Comparison of ENCODE assay signal across 8 cellular contexts in genomic region chr19:7500811-7501450, GRCh38. TPM values are rescaled to one million over a fixed set of nuclear protein-coding genes. Genes with fewer than 3 reads are reported as not detected.
DNase-seq lines count a peak whose midpoint lies in the region; ATAC-seq, FAIRE-seq and TF ChIP-seq lines count a peak whose summit lies in the region.

No MANE protein-coding gene starts in this region.

- peak overlapping the region; percentile 59 to 78; a peak in 5 of 6 replicates for H3K27ac ChIP-seq in A549
- no peak overlapping the region for H3K27ac ChIP-seq in sigmoid colon

- FAIRE-seq in A549 (lab: Jason Lieb, UNC), result no peak

- H3K36me3 ChIP-seq in sigmoid colon, result no peaks in the 10 kb centered on the region

- H3K36me3 Mint-ChIP-seq in activated naive CD8-positive, alpha-beta T cell treated with anti-CD3 and anti-CD28 coated beads, Interleukin-2, amount 50 U/mL, for 24 hours (ENCODE audit: low read depth), result no peaks in the 10 kb centered on the region

- peaks cover 10% of the 10 kb centered on the region for H3K4me1 Mint-ChIP-seq in activated naive CD8-positive, alpha-beta T cell treated with anti-CD3 and anti-CD28 coated beads, Interleukin-2, amount 50 U/mL, for 24 hours

- peaks cover 5 to 60% (median 43%) of the 10 kb centered on the region in 3 donors for H3K27me3 ChIP-seq in sigmoid colon

- peaks cover 56% of the 10 kb centered on the region for H3K27me3 Mint-ChIP-seq in activated naive CD8-positive, alpha-beta T cell treated with anti-CD3 and anti-CD28 coated beads, Interleukin-2, amount 50 U/mL, for 24 hours

- TF ChIP-seq CTCF in A549 (IDR thresholded peaks at IDR 0.05) (no peak), sigmoid colon (IDR thresholded peaks at IDR 0.05) (no peak)

- ATAC-seq in A549 (peak; percentile 62 to 75), GM19455 (IDR thresholded peaks at IDR 0.05; ENCODE audit: unreplicated experiment) (no peak)
- peak; percentile 35 for ATAC-seq in activated naive CD8-positive, alpha-beta T cell treated with anti-CD3 and anti-CD28 coated beads, Interleukin-2, amount 50 U/mL, for 24 hours

- POLR2A ChIA-PET in A549 (lab: Yijun Ruan, JAX), result interaction anchor here (1.0 kb wide), 1 partner anchor 108 kb away, joined by 3 read pairs; no protein-coding TSS in a partner anchor

- H3K27ac Mint-ChIP-seq in activated naive CD8-positive, alpha-beta T cell treated with anti-CD3 and anti-CD28 coated beads, Interleukin-2, amount 50 U/mL, for 24 hours, result no peak overlapping the region

- no peaks in the 10 kb centered on the region for H3K9me3 Mint-ChIP-seq in activated naive CD8-positive, alpha-beta T cell treated with anti-CD3 and anti-CD28 coated beads, Interleukin-2, amount 50 U/mL, for 24 hours

- CTCF ChIA-PET in A549 (lab: Yijun Ruan, JAX), result interaction anchor here (0.7 kb wide), 1 partner anchor 25 kb away, joined by 4 read pairs; no protein-coding TSS in a partner anchor

- peak overlapping the region; percentile 81 for H3K4me2 ChIP-seq in A549

- peaks cover 6% of the 10 kb centered on the region; the same call in 2 of the 3 replicates for H3K4me1 ChIP-seq in A549
- H3K4me1 ChIP-seq in sigmoid colon, result peaks cover 0 to 19% (median 17%) of the 10 kb centered on the region in 4 donors

- H3K4me3 ChIP-seq in A549, result peak overlapping the region; percentile 41
- peak overlapping the region in 3 of 4 donors; percentile 30 to 53 (median 46) for H3K4me3 ChIP-seq in sigmoid colon

- no peak for TF ChIP-seq RAD21 in A549 (conservative IDR thresholded peaks at IDR 0.05 in 1 of 2, IDR thresholded peaks at IDR 0.05 in 1 of 2)

- DNase-seq in A549 (ENCODE audit: low read depth in 1 of 2, low spot score in 1 of 2), result peak; percentile 65 to 89
- DNase-seq in HK-2 (ENCODE audit: unreplicated experiment), result peak; percentile 67
- peak; percentile 29 for DNase-seq in NOMO-1 treated with dmso at 0.1 percent for 144 hours (lab: John Stamatoyannopoulos, UW; ENCODE audit: unreplicated experiment)
- peak; percentile 64 for DNase-seq in activated naive CD8-positive, alpha-beta T cell treated with anti-CD3 and anti-CD28 coated beads, Interleukin-2, amount 50 U/mL, for 24 hours
- DNase-seq in hippocampal formation (lab: John Stamatoyannopoulos, UW), result peak; percentile 75 to 78
- DNase-seq in sigmoid colon, result no peak
- no peak for DNase-seq in OCI-M2 (lab: John Stamatoyannopoulos, UW; ENCODE audit: unreplicated experiment)

- WGBS in A549 (ENCODE audit: missing lambda C conversion rate), result 47% methylated on average over 7 of the region's 93 CpGs
- 3% methylated on average over 93 of the region's 93 CpGs for WGBS in sigmoid colon, 2 donors

- TF ChIP-seq POLR2A in A549 (IDR thresholded peaks at IDR 0.05; ENCODE audit: low read length) (peak; percentile 79), sigmoid colon (IDR thresholded peaks at IDR 0.05) (no peak)

- TF ChIP-seq EP300 in A549 (IDR thresholded peaks at IDR 0.05), result no peak
- TF ChIP-seq EP300 in sigmoid colon (IDR thresholded peaks at IDR 0.05), result no peak

- peak overlapping the region; percentile 40 for H3K4me3 Mint-ChIP-seq in activated naive CD8-positive, alpha-beta T cell treated with anti-CD3 and anti-CD28 coated beads, Interleukin-2, amount 50 U/mL, for 24 hours

- no peaks in the 10 kb centered on the region for H3K9me3 ChIP-seq in A549
- no peaks in the 10 kb centered on the region for H3K9me3 ChIP-seq in sigmoid colon

- intact Hi-C loops in sigmoid colon (cut with DNase I), result no loop called here

TF ChIP-seq in A549, 52 proteins besides CTCF, POLR2A, EP300 and RAD21 (continues in another document):
- TF ChIP-seq RNF2 (IDR thresholded peaks at IDR 0.05; ENCODE audit: borderline replicate concordance, low read depth), result peak; percentile 65; the same call in 1 of the 2 replicates
- TF ChIP-seq JUN (IDR thresholded peaks at IDR 0.05), result 0 out of 5 replicates have a peak, but pooled peaks of 1 of the 2 experiments have one; percentile 23
- TF ChIP-seq, protein P1, sequence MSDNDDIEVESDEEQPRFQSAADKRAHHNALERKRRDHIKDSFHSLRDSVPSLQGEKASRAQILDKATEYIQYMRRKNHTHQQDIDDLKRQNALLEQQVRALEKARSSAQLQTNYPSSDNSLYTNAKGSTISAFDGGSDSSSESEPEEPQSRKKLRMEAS (IDR thresholded peaks at IDR 0.05), result peak; percentile 98
- TF ChIP-seq, protein P2, sequence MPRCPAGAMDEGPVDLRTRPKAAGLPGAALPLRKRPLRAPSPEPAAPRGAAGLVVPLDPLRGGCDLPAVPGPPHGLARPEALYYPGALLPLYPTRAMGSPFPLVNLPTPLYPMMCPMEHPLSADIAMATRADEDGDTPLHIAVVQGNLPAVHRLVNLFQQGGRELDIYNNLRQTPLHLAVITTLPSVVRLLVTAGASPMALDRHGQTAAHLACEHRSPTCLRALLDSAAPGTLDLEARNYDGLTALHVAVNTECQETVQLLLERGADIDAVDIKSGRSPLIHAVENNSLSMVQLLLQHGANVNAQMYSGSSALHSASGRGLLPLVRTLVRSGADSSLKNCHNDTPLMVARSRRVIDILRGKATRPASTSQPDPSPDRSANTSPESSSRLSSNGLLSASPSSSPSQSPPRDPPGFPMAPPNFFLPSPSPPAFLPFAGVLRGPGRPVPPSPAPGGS (IDR thresholded peaks at IDR 0.05), result no peak
- no peak for TF ChIP-seq JUNB (IDR thresholded peaks at IDR 0.05)
- TF ChIP-seq HOXB5 (CRISPR knock-in tag; IDR thresholded peaks at IDR 0.05), result peak; percentile 49; the same call in 1 of the 2 replicates
- peak; percentile 84 for TF ChIP-seq HOXB13 (CRISPR knock-in tag; IDR thresholded peaks at IDR 0.05; ENCODE audit: low read depth)
- TF ChIP-seq E2F6 (IDR thresholded peaks at IDR 0.05; ENCODE audit: borderline replicate concordance, low read depth), result peak; percentile 97
- TF ChIP-seq NR3C1 (IDR thresholded peaks at IDR 0.05), result no peak
- TF ChIP-seq ESRRA (IDR thresholded peaks at IDR 0.05; ENCODE audit: borderline replicate concordance, low read length), result no peak
- 0 out of 2 replicates have a peak, but pooled peaks have one; percentile 41 for TF ChIP-seq EHF (CRISPR knock-in tag; IDR thresholded peaks at IDR 0.05)
- no peak for TF ChIP-seq FOSL2 (IDR thresholded peaks at IDR 0.05)
- no peak for TF ChIP-seq FOSL2 (CRISPR knock-in tag; IDR thresholded peaks at IDR 0.05)
- 0 out of 2 replicates have a peak, but pooled peaks have one; percentile 50 for TF ChIP-seq TP53 (CRISPR knock-in tag; IDR thresholded peaks at IDR 0.05)
- no peak for TF ChIP-seq FOSB (CRISPR knock-in tag; IDR thresholded peaks at IDR 0.05)

RNA-seq across cellular contexts. Expression of gene PEX11G, which starts 12.1 kb away (rescaled TPM):
- 1.3 and 1.5 TPM in 2 replicates for polyA plus RNA-seq in A549 (2011; rRNA removed)
- polyA plus RNA-seq in A549 (2012; cell fraction: cytosol; rRNA removed), result 2.1 and 3.5 TPM in 2 replicates
- polyA plus RNA-seq in A549 (2012; cell fraction: nucleus; rRNA removed), result 3.7 and 5.0 TPM in 2 replicates
- 1.8 to 2.9 TPM (median 1.9 TPM) in 3 replicates for polyA plus RNA-seq in A549 (2017; fragmentation: RNase III; extraction: RNeasy Plus Mini Kit Qiagen cat#74134 plus additional on column Dnase treatment)
- polyA minus RNA-seq in A549 (2011; rRNA and poly(A)+ RNA removed), result 0.62 and 1.5 TPM in 2 replicates
- 1 to 10 TPM in 3 of 4 donors, not detected in 1; 2.3 to 4.8 (median 3.6) TPM for total RNA-seq in sigmoid colon
- 10 to 100 TPM in 1 of 3 donors, 1 to 10 TPM in 2; 5.4 to 12.3 (median 6.6) TPM for polyA plus RNA-seq in sigmoid colon

RNA-seq across cellular contexts. Expression of gene ZNF358, which starts 15.0 kb away (rescaled TPM):
- polyA plus RNA-seq in A549 (2011; rRNA removed) (9.5 and 9.9 TPM in 2 replicates), A549 (2017; fragmentation: RNase III; extraction: RNeasy Plus Mini Kit Qiagen cat#74134 plus additional on column Dnase treatment) (10.7 to 15.4 TPM (median 14.0 TPM) in 3 replicates), sigmoid colon (10 to 100 TPM; 29.3 to 52.9 (median 31.9) TPM)
- polyA plus RNA-seq in A549 (2012; cell fraction: cytosol; rRNA removed), result 11.7 and 14.4 TPM in 2 replicates
- 13.4 and 14.1 TPM in 2 replicates for polyA plus RNA-seq in A549 (2012; cell fraction: nucleus; rRNA removed)
- 10.7 and 14.3 TPM in 2 replicates for polyA minus RNA-seq in A549 (2011; rRNA and poly(A)+ RNA removed)
- total RNA-seq in sigmoid colon, result 100 to 1,000 TPM in 1 of 4 donors, 10 to 100 TPM in 3; 64.5 to 120 (median 69.6) TPM

RNA-seq across cellular contexts. Expression of gene MCOLN1, which starts 21.5 kb away (rescaled TPM):
- polyA plus RNA-seq in A549 (2011; rRNA removed) (13.1 and 13.5 TPM in 2 replicates), A549 (2017; fragmentation: RNase III; extraction: RNeasy Plus Mini Kit Qiagen cat#74134 plus additional on column Dnase treatment) (8.4 to 13.4 TPM (median 12.6 TPM) in 3 replicates), sigmoid colon (10 to 100 TPM; 16.0 to 23.7 (median 16.8) TPM)
- 25.7 and 30.5 TPM in 2 replicates for polyA plus RNA-seq in A549 (2012; cell fraction: cytosol; rRNA removed)
- polyA plus RNA-seq in A549 (2012; cell fraction: nucleus; rRNA removed), result 51.4 and 70.4 TPM in 2 replicates
- polyA minus RNA-seq in A549 (2011; rRNA and poly(A)+ RNA removed), result 14.0 and 21.5 TPM in 2 replicates
- 10 to 100 TPM; 15.5 to 21.3 (median 17.1) TPM for total RNA-seq in sigmoid colon

RNA-seq across cellular contexts. Expression of gene PNPLA6, which starts 34.6 kb away (rescaled TPM):
- polyA plus RNA-seq in A549 (2011; rRNA removed) (13.8 and 17.0 TPM in 2 replicates), A549 (2017; fragmentation: RNase III; extraction: RNeasy Plus Mini Kit Qiagen cat#74134 plus additional on column Dnase treatment) (40.8 to 66.1 TPM (median 58.1 TPM) in 3 replicates), sigmoid colon (10 to 100 TPM; 13.6 to 76.3 (median 15.0) TPM)
- polyA plus RNA-seq in A549 (2012; cell fraction: cytosol; rRNA removed), result 34.6 and 42.8 TPM in 2 replicates
- 113 and 195 TPM in 2 replicates for polyA plus RNA-seq in A549 (2012; cell fraction: nucleus; rRNA removed)
- 16.0 and 36.0 TPM in 2 replicates for polyA minus RNA-seq in A549 (2011; rRNA and poly(A)+ RNA removed)
- total RNA-seq in sigmoid colon, result 10 to 100 TPM; 35.2 to 77.0 (median 44.1) TPM

Comparison
In these comparisons a context has a peak if more than half of its experiments do, and no peak if none do; other contexts are left out.
1. DNase-seq: peak in A549 (2 of 2), HK-2 (single experiment), NOMO-1 treated with dmso at 0.1 percent for 144 hours (single experiment), activated naive CD8-positive, alpha-beta T cell treated with anti-CD3 and anti-CD28 coated beads, Interleukin-2, amount 50 U/mL, for 24 hours (single experiment) and hippocampal formation (2 of 2); none in sigmoid colon (single experiment) and OCI-M2 (single experiment).
2. H3K27ac ChIP-seq: peak in A549 (2 of 2); none in sigmoid colon (0 of 4).